Comparison of ENCODE assay signal across 8 cellular contexts in the genomic region with DNA sequence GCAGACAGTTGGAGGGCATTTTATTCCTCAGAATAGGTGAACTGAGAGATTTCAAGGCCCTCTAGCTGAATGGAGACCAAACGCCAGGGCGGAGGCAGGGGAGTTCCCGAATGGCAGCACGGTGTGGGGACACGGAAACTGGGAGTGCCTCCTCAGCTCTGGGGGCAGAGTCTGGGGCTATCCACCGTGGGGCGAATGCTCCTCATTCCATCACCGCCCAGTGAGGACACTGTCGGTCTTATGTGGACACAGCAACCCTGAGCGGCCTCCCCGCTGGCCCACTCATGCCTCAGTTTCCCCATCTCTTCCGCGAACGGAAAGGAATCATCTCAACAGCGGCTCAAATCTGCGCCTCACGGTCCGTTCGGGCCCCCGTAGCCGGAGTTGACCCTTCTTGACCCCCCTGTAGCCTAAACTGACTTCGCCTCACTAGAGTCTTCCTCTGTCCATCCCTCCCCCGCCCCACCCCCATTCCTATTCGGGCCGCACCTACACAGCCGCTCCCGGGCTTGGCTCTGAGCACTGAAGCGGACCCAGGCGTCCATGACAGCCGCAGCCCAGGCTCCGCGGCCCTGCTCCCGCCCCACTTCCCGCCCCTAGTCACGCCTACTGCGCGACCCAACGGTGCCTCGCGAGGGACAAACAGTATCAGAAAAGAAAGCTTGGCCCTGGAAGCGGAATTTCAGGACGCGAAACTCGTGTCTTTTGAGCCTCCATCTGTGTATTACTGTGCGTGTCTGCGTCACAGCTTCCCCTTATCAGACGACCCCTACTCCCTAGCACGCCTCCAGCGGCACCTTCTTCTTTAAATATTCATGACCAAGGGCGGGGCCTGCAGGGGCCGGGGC. TPM values are rescaled to one million over a fixed set of nuclear protein-coding genes. Genes with fewer than 3 reads are reported as not detected.
DNase-seq lines count a peak whose midpoint lies in the region; ATAC-seq and TF ChIP-seq lines count a peak whose summit lies in the region.

A gene with protein sequence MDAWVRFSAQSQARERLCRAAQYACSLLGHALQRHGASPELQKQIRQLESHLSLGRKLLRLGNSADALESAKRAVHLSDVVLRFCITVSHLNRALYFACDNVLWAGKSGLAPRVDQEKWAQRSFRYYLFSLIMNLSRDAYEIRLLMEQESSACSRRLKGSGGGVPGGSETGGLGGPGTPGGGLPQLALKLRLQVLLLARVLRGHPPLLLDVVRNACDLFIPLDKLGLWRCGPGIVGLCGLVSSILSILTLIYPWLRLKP (minus strand): TSS at position 574 of the 848 bp plus-strand sequence. CDS start 29 bp downstream, at position 545.

- intact Hi-C loops in ovary (cut with DNase I): loop anchor here in 2 of 4 donors (5.0 kb wide), 1 partner anchor 44 kb away; a partner anchor contains a TSS

- DNase-seq in GM10248 (ENCODE audit: extremely low spot score) (peak; percentile 91), NCI-H1105 treated with DMSO at 0.1 percent for 48 hours (lab: John Stamatoyannopoulos, UW) (peak; percentile 84), SKM-1 treated with dmso at 0.1 percent for 144 hours (lab: John Stamatoyannopoulos, UW; ENCODE audit: unreplicated experiment) (peak; percentile 91), glutamatergic neuron (peak; percentile 87), ovary (peak; percentile 87 to 93 (median 91))
- peak; percentile 90 to 92 for DNase-seq in activated naive CD4-positive, alpha-beta T cell treated with anti-CD3 and anti-CD28 coated beads, Interleukin-2, amount 50 U/mL, for 72 hours (ENCODE audit: low spot score in 2 of 2)

- POLR2A ChIA-PET in GM10248 (lab: Yijun Ruan, JAX): interaction anchor here (1.4 to 2.0 kb wide), 2 partner anchors 9 to 46 kb away, joined by 6 to 8 read pairs; a partner anchor contains a TSS

- no peaks in the 10 kb centered on the region for H3K9me3 Mint-ChIP-seq in activated naive CD4-positive, alpha-beta T cell treated with anti-CD3 and anti-CD28 coated beads, Interleukin-2, amount 50 U/mL, for 72 hours
- peaks cover 3% of the 10 kb centered on the region for H3K9me3 Mint-ChIP-seq in glutamatergic neuron (ENCODE audit: unreplicated experiment)

- H3K4me1 Mint-ChIP-seq in glutamatergic neuron (ENCODE audit: low read depth, unreplicated experiment): peaks cover 7% of the 10 kb centered on the region

- TF ChIP-seq CTCF in GM10248 (IDR thresholded peaks at IDR 0.05; ENCODE audit: control extremely low read depth, extremely low read depth, low read depth, missing control alignments) (no peak), glutamatergic neuron (IDR thresholded peaks at IDR 0.05; ENCODE audit: partially characterized antibody, unreplicated experiment) (no peak), ovary (IDR thresholded peaks at IDR 0.05) (peak in 1 of 3 donors; percentile 27)

- H3K4me3 ChIP-seq in ovary (peak within 1 kb of the TSS; percentile 59), thymus (ENCODE audit: low read length) (peak within 1 kb of the TSS; percentile 95)

- peaks cover 2% of the 10 kb centered on the region for H3K27me3 Mint-ChIP-seq in glutamatergic neuron (ENCODE audit: unreplicated experiment)

- H3K36me3 ChIP-seq in ovary (no peaks in the 10 kb centered on the region), thymus (ENCODE audit: control insufficient read depth, insufficient read depth) (no peaks in the 10 kb centered on the region)

- ATAC-seq in HG02678 (IDR thresholded peaks at IDR 0.05; ENCODE audit: unreplicated experiment): peak; percentile 89
- peak; percentile 90 to 93 for ATAC-seq in activated naive CD4-positive, alpha-beta T cell treated with anti-CD3 and anti-CD28 coated beads, Interleukin-2, amount 50 U/mL, for 72 hours

- H3K27me3 ChIP-seq in ovary (no peaks in the 10 kb centered on the region), thymus (ENCODE audit: control insufficient read depth, insufficient read depth) (no peaks in the 10 kb centered on the region)

- H3K4me1 ChIP-seq in ovary (ENCODE audit: insufficient read depth) (peaks cover 11% of the 10 kb centered on the region), thymus (ENCODE audit: control insufficient read depth, insufficient read depth, low read length) (peaks cover 12% of the 10 kb centered on the region)

- peaks cover 16 to 21% of the 10 kb centered on the region in 2 donors for H3K36me3 Mint-ChIP-seq in activated naive CD4-positive, alpha-beta T cell treated with anti-CD3 and anti-CD28 coated beads, Interleukin-2, amount 50 U/mL, for 72 hours
- H3K36me3 Mint-ChIP-seq in glutamatergic neuron (ENCODE audit: unreplicated experiment): no peaks in the 10 kb centered on the region

- H3K9me3 ChIP-seq in ovary: no peaks in the 10 kb centered on the region
- no peaks in the 10 kb centered on the region for H3K9me3 ChIP-seq in thymus (ENCODE audit: control insufficient read depth)

- H3K4me3 Mint-ChIP-seq in glutamatergic neuron (ENCODE audit: unreplicated experiment): peak within 1 kb of the TSS; percentile 94

- H3K27ac ChIP-seq in ovary (peak within 1 kb of the TSS; percentile 60 to 64), thymus (ENCODE audit: low read depth) (peak within 1 kb of the TSS; percentile 99)

- CTCF ChIA-PET in GM10248 (lab: Yijun Ruan, JAX): interaction anchor here (0.6 to 1.3 kb wide), 6 partner anchors 8 to 74 kb away, joined by 3 to 5 read pairs (median 4); a partner anchor contains a TSS

- no peak for TF ChIP-seq EP300 in ovary (IDR thresholded peaks at IDR 0.05)

- WGBS in ovary, 3 donors: 0 to 2% (median 1%) methylated on average over 50 to 51 of the region's 51 CpGs
- under 1% methylated on average over 51 of the region's 51 CpGs for WGBS in thymus

- peak; percentile 53 for TF ChIP-seq POLR2A in ovary (IDR thresholded peaks at IDR 0.05)

- peak within 1 kb of the TSS; percentile 90 to 97 for H3K27ac Mint-ChIP-seq in activated naive CD4-positive, alpha-beta T cell treated with anti-CD3 and anti-CD28 coated beads, Interleukin-2, amount 50 U/mL, for 72 hours
- peak within 1 kb of the TSS; percentile 84 for H3K27ac Mint-ChIP-seq in glutamatergic neuron (ENCODE audit: unreplicated experiment)

RNA-seq across cellular contexts. Expression of the gene that starts here (rescaled TPM):
- total RNA-seq in activated naive CD4-positive, alpha-beta T cell treated with anti-CD3 and anti-CD28 coated beads, Interleukin-2, amount 50 U/mL, for 72 hours: 10 to 100 TPM; 17.9 to 36.1 TPM
- total RNA-seq in glutamatergic neuron (ENCODE audit: unreplicated experiment): 24.7 TPM
- total RNA-seq in ovary: 10 to 100 TPM; 18.2 to 30.3 (median 26.9) TPM
- polyA plus RNA-seq in ovary: 10 to 100 TPM; 22.1 to 44.4 TPM
- 38.1 TPM for polyA plus RNA-seq in thymus

Comparison
In these comparisons a context has a peak if more than half of its experiments do, and no peak if none do; other contexts are left out.
1. Peak in every context shown above with its lines: DNase-seq, ATAC-seq, H3K4me3 ChIP-seq and H3K27ac ChIP-seq.